Comparison of ENCODE assay signal across 9 cellular contexts in the genomic region with DNA sequence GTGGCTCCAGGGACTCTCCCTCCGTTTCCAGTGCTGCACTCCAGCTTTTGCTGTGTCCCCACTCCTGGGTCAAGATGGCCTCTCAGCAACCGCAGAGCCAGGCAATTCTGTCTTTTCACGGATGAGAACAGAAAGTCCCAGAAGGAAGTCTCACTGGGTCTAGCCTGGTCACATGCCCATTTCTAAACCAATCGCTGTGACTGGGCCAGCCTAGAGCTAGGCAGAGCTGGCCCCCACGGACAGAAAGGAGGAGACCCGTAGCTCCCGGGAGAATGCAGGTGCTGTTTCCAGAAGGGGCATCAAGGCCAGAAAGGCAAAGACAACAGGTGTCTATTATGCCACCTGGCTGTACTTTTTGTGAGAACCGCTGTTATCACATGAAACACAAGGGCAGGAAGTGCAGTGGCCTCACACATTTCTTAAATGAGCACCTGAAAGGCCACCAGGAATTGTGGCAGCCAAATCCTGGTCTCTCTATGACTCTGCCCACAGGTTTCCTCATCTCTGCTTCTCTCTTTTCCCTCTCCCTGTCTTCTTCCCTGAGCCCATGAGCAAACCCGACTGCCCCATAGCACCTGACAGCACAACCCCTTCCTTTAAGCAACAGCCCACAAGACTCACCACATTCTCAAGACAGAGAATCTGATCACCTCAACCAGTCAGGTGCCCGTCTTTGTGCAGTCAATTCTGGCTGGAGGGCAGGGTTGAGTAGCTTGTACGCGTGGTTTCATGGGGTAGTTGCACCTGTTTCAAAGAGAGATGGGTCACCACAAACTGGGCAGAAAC. TPM values are rescaled to one million over a fixed set of nuclear protein-coding genes. Genes with fewer than 3 reads are reported as not detected.
A peak's percentile ranks its signal among the peaks of the same experiment; 100 is the strongest.
DNase-seq lines count a peak whose midpoint lies in the region; ATAC-seq and TF ChIP-seq lines count a peak whose summit lies in the region.
"Had no signal": no experiment of that assay in that cellular context is flagged by ENCODE, and none has a peak within 500 bp of the region (broad histone marks: within the 10 kb centered on the region; RNA-seq: fewer than 3 reads in every experiment).

No MANE protein-coding gene starts in this region.

- no peaks in the 10 kb centered on the region for H3K36me3 ChIP-seq in stomach

- no peak for TF ChIP-seq CTCF in CD14-positive monocyte (IDR thresholded peaks at IDR 0.05)
- TF ChIP-seq CTCF in stomach (IDR thresholded peaks at IDR 0.05): no peak

- H3K27me3 ChIP-seq in stomach: no peaks in the 10 kb centered on the region

- peaks cover 22% of the 10 kb centered on the region for H3K4me1 Mint-ChIP-seq in CD14-positive monocyte
- peaks cover 12% of the 10 kb centered on the region for H3K4me1 Mint-ChIP-seq in activated naive CD8-positive, alpha-beta T cell treated with anti-CD3 and anti-CD28 coated beads, Interleukin-2, amount 10 ng/mL, durations not matched to agents 7 days and 5 days

- POLR2A ChIA-PET in activated naive CD8-positive, alpha-beta T cell treated with anti-CD3 and anti-CD28 coated beads, Interleukin-2, amount 10 ng/mL, durations not matched to agents 7 days and 5 days (lab: Charles Lee): interaction anchor here (0.6 to 1.0 kb wide), 2 partner anchors 81 to 111 kb away, joined by 3 read pairs; no protein-coding TSS in a partner anchor

- H3K4me3 Mint-ChIP-seq in CD14-positive monocyte: peak overlapping the region; percentile 43 to 79
- peak overlapping the region; percentile 44 for H3K4me3 Mint-ChIP-seq in activated naive CD8-positive, alpha-beta T cell treated with anti-CD3 and anti-CD28 coated beads, Interleukin-2, amount 10 ng/mL, durations not matched to agents 7 days and 5 days

- 76 to 80% (median 78%) methylated on average over 10 to 12 of the region's 12 CpGs for WGBS in stomach, 5 donors

- peaks cover 0 to 2% of the 10 kb centered on the region in 2 donors for H3K36me3 Mint-ChIP-seq in CD14-positive monocyte
- no peaks in the 10 kb centered on the region for H3K36me3 Mint-ChIP-seq in activated naive CD8-positive, alpha-beta T cell treated with anti-CD3 and anti-CD28 coated beads, Interleukin-2, amount 10 ng/mL, durations not matched to agents 7 days and 5 days

- intact Hi-C loops in CD14-positive monocyte (cut with micrococcal nuclease): no loop called here
- intact Hi-C loops in stomach (cut with DNase I; ENCODE audit: low total_unique reads): no loop called here

- H3K27me3 Mint-ChIP-seq in CD14-positive monocyte (ENCODE audit: low read depth in 3 of 3): peaks cover 0 to 2% (median 2%) of the 10 kb centered on the region in 3 donors
- peaks cover 28% of the 10 kb centered on the region for H3K27me3 Mint-ChIP-seq in activated naive CD8-positive, alpha-beta T cell treated with anti-CD3 and anti-CD28 coated beads, Interleukin-2, amount 10 ng/mL, durations not matched to agents 7 days and 5 days

- no peaks in the 10 kb centered on the region for H3K9me3 ChIP-seq in stomach

- DNase-seq in CD14-positive monocyte (ENCODE audit: low spot score) (peak; percentile 48), GM19238 (ENCODE audit: insufficient read length, low spot score) (peak; percentile 41), hippocampal formation (lab: John Stamatoyannopoulos, UW) (no peak), NCI-H748 (lab: John Stamatoyannopoulos, UW; ENCODE audit: unreplicated experiment) (no peak), stomach (no peak)
- peak; percentile 41 for DNase-seq in activated naive CD8-positive, alpha-beta T cell treated with anti-CD3 and anti-CD28 coated beads, Interleukin-2, amount 10 ng/mL, durations not matched to agents 7 days and 5 days
- DNase-seq in stimulated activated CD4-positive, alpha-beta T cell treated with anti-CD3 and anti-CD28 coated beads, Interleukin-4, amount 100 ng/mL, for 24 hours: no peak

- peak overlapping the region in 2 of 5 donors; percentile 14 to 52 for H3K27ac ChIP-seq in stomach
- H3K27ac ChIP-seq: VCaP had no signal

- peak; percentile 63 for ATAC-seq in HG03108 (IDR thresholded peaks at IDR 0.05; ENCODE audit: unreplicated experiment)
- ATAC-seq in activated naive CD8-positive, alpha-beta T cell treated with anti-CD3 and anti-CD28 coated beads, Interleukin-2, amount 10 ng/mL, durations not matched to agents 7 days and 5 days (ENCODE audit: low read depth): peak; percentile 82

- TF ChIP-seq EP300 in stomach (IDR thresholded peaks at IDR 0.05): no peak

- peaks cover 5 to 20% (median 13%) of the 10 kb centered on the region in 4 donors for H3K4me1 ChIP-seq in stomach

- H3K9me3 Mint-ChIP-seq in CD14-positive monocyte: peaks cover 0 to 4% (median 0%) of the 10 kb centered on the region in 7 donors
- H3K9me3 Mint-ChIP-seq in activated naive CD8-positive, alpha-beta T cell treated with anti-CD3 and anti-CD28 coated beads, Interleukin-2, amount 10 ng/mL, durations not matched to agents 7 days and 5 days: no peaks in the 10 kb centered on the region

- TF ChIP-seq POLR2A in stomach (IDR thresholded peaks at IDR 0.05): no peak

- peak overlapping the region; percentile 78 to 91 (median 84) for H3K27ac Mint-ChIP-seq in CD14-positive monocyte
- H3K27ac Mint-ChIP-seq in activated naive CD8-positive, alpha-beta T cell treated with anti-CD3 and anti-CD28 coated beads, Interleukin-2, amount 10 ng/mL, durations not matched to agents 7 days and 5 days: peak overlapping the region; percentile 41

- H3K4me3 ChIP-seq in stomach: no peak overlapping the region

RNA-seq across cellular contexts. Expression of a gene that starts 37.1 kb away (rescaled TPM):
- polyA plus RNA-seq in CD14-positive monocyte (1 to 10 TPM; 2.4 to 2.7 TPM), stomach (10 to 100 TPM in 2 of 3 donors, 1 to 10 TPM in 1; 7.5 to 10.8 (median 10.2) TPM)
- 10 to 100 TPM; 13.5 to 13.7 TPM for total RNA-seq in activated naive CD8-positive, alpha-beta T cell treated with anti-CD3 and anti-CD28 coated beads, Interleukin-2, amount 10 ng/mL, durations not matched to agents 7 days and 5 days
- 10 to 100 TPM; 17.5 to 40.0 (median 25.8) TPM for total RNA-seq in stomach

Comparison
In these comparisons a context has a peak if more than half of its experiments do, and no peak if none do; other contexts are left out.
1. DNase-seq: peak in CD14-positive monocyte (single experiment), GM19238 (single experiment) and activated naive CD8-positive, alpha-beta T cell treated with anti-CD3 and anti-CD28 coated beads, Interleukin-2, amount 10 ng/mL, durations not matched to agents 7 days and 5 days (single experiment); none in hippocampal formation (0 of 2), NCI-H748 (single experiment), stimulated activated CD4-positive, alpha-beta T cell treated with anti-CD3 and anti-CD28 coated beads, Interleukin-4, amount 100 ng/mL, for 24 hours (single experiment) and stomach (single experiment).